In the genomic region with DNA sequence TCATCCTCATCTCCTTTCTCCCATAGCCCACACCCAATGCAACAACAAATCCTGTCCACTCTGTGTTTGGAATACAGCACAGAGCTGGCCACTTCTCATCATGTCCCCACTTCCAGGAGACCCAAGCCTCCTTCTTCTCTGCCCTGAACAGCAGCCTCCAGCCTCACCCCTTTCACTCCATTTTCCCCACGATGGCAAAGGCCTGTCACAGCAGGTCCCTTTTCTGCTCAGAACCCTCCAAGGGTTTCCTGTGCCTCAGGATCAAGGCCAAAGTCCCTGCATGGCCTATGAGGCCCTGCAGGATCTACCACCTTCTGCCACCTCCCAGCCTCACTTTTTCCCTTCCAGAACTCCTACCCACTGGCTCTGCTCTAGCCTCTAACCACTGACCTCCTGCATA, we compare ENCODE assay signal across 19 cellular contexts.
"Had no signal": no experiment of that assay in that cellular context is flagged by ENCODE, and none has a peak within 500 bp of the region (broad histone marks: within the 10 kb centered on the region; RNA-seq: fewer than 3 reads in every experiment).

No MANE protein-coding gene starts in this region.

- ATAC-seq: effector memory CD8-positive, alpha-beta T cell; foreskin keratinocyte; gastroesophageal sphincter; heart left ventricle; left cardiac atrium; left lung; left ventricle myocardium superior; lower lobe of right lung; mucosa of descending colon had no signal

- H3K36me3 ChIP-seq: colonic mucosa, gastroesophageal sphincter, heart left ventricle, left lung, lower lobe of right lung had no signal

- H3K4me1 ChIP-seq: colonic mucosa, foreskin keratinocyte, gastroesophageal sphincter, heart left ventricle, left lung, lower lobe of right lung had no signal

- H3K4me3 ChIP-seq: colonic mucosa, gastroesophageal sphincter, heart left ventricle, hepatocyte, left lung, lower lobe of right lung, mucosa of descending colon had no signal

- H3K9me3 ChIP-seq: colonic mucosa, heart left ventricle, lower lobe of right lung, mucosa of descending colon had no signal

- H3K27ac ChIP-seq: colonic mucosa, foreskin keratinocyte, gastroesophageal sphincter, heart left ventricle, hepatocyte, left lung, lower lobe of right lung had no signal

- H3K4me3 Mint-ChIP-seq: dendritic cell treated with granulocyte-macrophage colony-stimulating factor and Interleukin-4, amounts not matched to agents 40 ng/mL and 50 ng/mL, for 4 days; effector memory CD8-positive, alpha-beta T cell; immature natural killer cell; mesothelial cell of epicardium; naive B cell had no signal

- H3K27me3 Mint-ChIP-seq: dendritic cell treated with granulocyte-macrophage colony-stimulating factor and Interleukin-4, amounts not matched to agents 40 ng/mL and 50 ng/mL, for 4 days had no signal

- H3K36me3 Mint-ChIP-seq: immature natural killer cell, mesothelial cell of epicardium had no signal

- DNase-seq: colonic mucosa; cortex of kidney; effector CD8-positive, alpha-beta T cell; effector memory CD8-positive, alpha-beta T cell; foreskin keratinocyte; heart left ventricle; hypothalamus; immature natural killer cell; left cardiac atrium; left lung; left ventricle myocardium superior; lower lobe of right lung; mesenchymal stem cell; mucosa of descending colon; naive B cell had no signal

- H3K4me1 Mint-ChIP-seq: immature natural killer cell, mesothelial cell of epicardium, naive B cell had no signal

- H3K27me3 ChIP-seq: colonic mucosa, foreskin keratinocyte, hepatocyte, left lung had no signal

- H3K27ac Mint-ChIP-seq: dendritic cell treated with granulocyte-macrophage colony-stimulating factor and Interleukin-4, amounts not matched to agents 40 ng/mL and 50 ng/mL, for 4 days; effector memory CD8-positive, alpha-beta T cell; immature natural killer cell; mesothelial cell of epicardium; naive B cell had no signal
